ENCODE assay signal across 8 cellular contexts in genomic region chr17:7838291-7839075, GRCh38. TPM values are rescaled to one million over a fixed set of nuclear protein-coding genes. Genes with fewer than 3 reads are reported as not detected.
DNase-seq lines count a peak whose midpoint lies in the region; ATAC-seq lines count a peak whose summit lies in the region.

No MANE protein-coding gene starts in this region.

- peaks cover 0 to 10% (median 0%) of the 10 kb centered on the region in 5 donors for H3K9me3 Mint-ChIP-seq in CD8-positive, alpha-beta memory T cell

- peaks cover 53% of the 10 kb centered on the region for H3K4me1 ChIP-seq in CD8-positive, alpha-beta memory T cell (ENCODE audit: insufficient read depth, low read length)
- H3K4me1 ChIP-seq in HUES64 (ENCODE audit: insufficient read depth, low read length): peaks cover 26% of the 10 kb centered on the region
- H3K4me1 ChIP-seq in mononuclear cell (ENCODE audit: insufficient read depth, low read length): peaks cover 72% of the 10 kb centered on the region

- peaks cover 0 to 20% of the 10 kb centered on the region in 2 donors for H3K27me3 Mint-ChIP-seq in CD8-positive, alpha-beta memory T cell

- peak overlapping the region; percentile 97 to 100 (median 99) for H3K27ac Mint-ChIP-seq in CD8-positive, alpha-beta memory T cell

- H3K27ac ChIP-seq in CD8-positive, alpha-beta memory T cell (ENCODE audit: low read depth, low read length): peak overlapping the region; percentile 6
- H3K27ac ChIP-seq in HUES64 (ENCODE audit: low read depth, low read length): peak overlapping the region; percentile 11; the same call in 1 of the 2 replicates

- H3K4me1 Mint-ChIP-seq in CD8-positive, alpha-beta memory T cell: peaks cover 64 to 73% (median 70%) of the 10 kb centered on the region in 3 donors

- no peaks in the 10 kb centered on the region for H3K27me3 ChIP-seq in CD8-positive, alpha-beta memory T cell (ENCODE audit: insufficient read depth, low read length, poor library complexity, severe bottlenecking)
- H3K27me3 ChIP-seq in HUES64 (ENCODE audit: insufficient read depth, low read length): peaks cover 30% of the 10 kb centered on the region
- no peaks in the 10 kb centered on the region for H3K27me3 ChIP-seq in mononuclear cell (ENCODE audit: insufficient read depth, low read length)

- peaks cover 0 to 48% (median 0%) of the 10 kb centered on the region in 3 donors for H3K36me3 Mint-ChIP-seq in CD8-positive, alpha-beta memory T cell

- CTCF ChIA-PET in CD8-positive, alpha-beta memory T cell (lab: Charles Lee): interaction anchor here (1.4 to 7.1 kb wide), 2 partner anchors 12 to 13 kb away, joined by 4 to 69 read pairs; no protein-coding TSS in a partner anchor

- ATAC-seq in GM21528 (IDR thresholded peaks at IDR 0.05; ENCODE audit: low FRiP score, unreplicated experiment): no peak
- ATAC-seq in activated CD4-positive, CD25-positive, alpha-beta regulatory T cell treated with anti-CD3 and anti-CD28 coated beads, Interleukin-2, amount 50 U/mL, for 24 hours: no peak
- no peak for ATAC-seq in GM21786 (IDR thresholded peaks at IDR 0.05; ENCODE audit: unreplicated experiment)

- no peaks in the 10 kb centered on the region for H3K36me3 ChIP-seq in CD8-positive, alpha-beta memory T cell (ENCODE audit: insufficient read depth, low read length)
- H3K36me3 ChIP-seq in HUES64 (ENCODE audit: insufficient read depth, low read length): no peaks in the 10 kb centered on the region

- WGBS in HUES64: 32% methylated on average over 6 of the region's 8 CpGs

- no peaks in the 10 kb centered on the region for H3K9me3 ChIP-seq in CD8-positive, alpha-beta memory T cell (ENCODE audit: low read length)
- H3K9me3 ChIP-seq in HUES64 (ENCODE audit: insufficient read depth, low read depth, low read length): no peaks in the 10 kb centered on the region
- no peaks in the 10 kb centered on the region for H3K9me3 ChIP-seq in mononuclear cell (ENCODE audit: low read depth, low read length)

- H3K9ac ChIP-seq in HUES64 (ENCODE audit: low read depth, low read length): no peak overlapping the region

- POLR2A ChIA-PET in CD8-positive, alpha-beta memory T cell (lab: Charles Lee): interaction anchor here (1.4 to 5.2 kb wide), 2 partner anchors 18 to 78 kb away, joined by 3 to 46 read pairs; partner anchors contain the start of genes CYB5D1, NAA38, RNF227 and TMEM88

- peak overlapping the region; percentile 2 for H3K4me3 ChIP-seq in CD8-positive, alpha-beta memory T cell (ENCODE audit: low read length)
- H3K4me3 ChIP-seq in HUES64 (ENCODE audit: low read length): peak overlapping the region; percentile 34
- H3K4me3 ChIP-seq in mononuclear cell (ENCODE audit: low read length): peak overlapping the region; percentile 34

- peak overlapping the region; percentile 29 to 76 (median 56) for H3K4me3 Mint-ChIP-seq in CD8-positive, alpha-beta memory T cell

- peak in 1 of 5 donors; percentile 44 for DNase-seq in CD8-positive, alpha-beta memory T cell
- DNase-seq in SHP77 (lab: John Stamatoyannopoulos, UW) (peak; percentile 48 to 80), ecto neural progenitor cell (ENCODE audit: low spot score) (peak; percentile 87)

RNA-seq across cellular contexts. Expression of gene KDM6B, which starts 4.5 kb away (rescaled TPM):
- total RNA-seq in CD8-positive, alpha-beta memory T cell: 10 to 100 TPM; 84.2 to 89.7 TPM
- 1.2 TPM for polyA plus RNA-seq in CD8-positive, alpha-beta memory T cell
- 9.3 TPM for polyA plus RNA-seq in HUES64 (2013, experiment 1 of 2)
- 10.8 TPM for polyA plus RNA-seq in HUES64 (2013, experiment 2 of 2)
- total RNA-seq in mononuclear cell: 88.1 TPM

RNA-seq across cellular contexts. Expression of gene TMEM88, which starts 16.4 kb away (rescaled TPM):
- total RNA-seq in CD8-positive, alpha-beta memory T cell: 1 to 10 TPM; 5.3 to 5.5 TPM
- polyA plus RNA-seq in CD8-positive, alpha-beta memory T cell: not detected
- 11.1 TPM for polyA plus RNA-seq in HUES64 (2013, experiment 1 of 2)
- polyA plus RNA-seq in HUES64 (2013, experiment 2 of 2): 13.9 TPM
- total RNA-seq in mononuclear cell: 8.5 TPM

RNA-seq across cellular contexts. Expression of gene NAA38, which starts 18.9 kb away (rescaled TPM):
- total RNA-seq in CD8-positive, alpha-beta memory T cell: 10 to 100 TPM; 58.2 to 65.0 TPM
- polyA plus RNA-seq in CD8-positive, alpha-beta memory T cell: 162 TPM
- polyA plus RNA-seq in HUES64 (2013, experiment 1 of 2): 49.8 TPM
- polyA plus RNA-seq in HUES64 (2013, experiment 2 of 2): 47.3 TPM
- 14.0 TPM for total RNA-seq in mononuclear cell

RNA-seq across cellular contexts. Expression of gene CYB5D1, which starts 19.3 kb away (rescaled TPM):
- total RNA-seq in CD8-positive, alpha-beta memory T cell: 10 to 100 TPM; 16.4 to 17.6 TPM
- 3.1 TPM for polyA plus RNA-seq in CD8-positive, alpha-beta memory T cell
- polyA plus RNA-seq in HUES64 (2013, experiment 1 of 2): 12.3 TPM
- polyA plus RNA-seq in HUES64 (2013, experiment 2 of 2): 8.8 TPM
- 8.8 TPM for total RNA-seq in mononuclear cell

RNA-seq across cellular contexts. Expression of gene CHD3, which starts 50.1 kb away (rescaled TPM):
- 100 to 1,000 TPM; 116 to 123 TPM for total RNA-seq in CD8-positive, alpha-beta memory T cell
- 20.1 TPM for polyA plus RNA-seq in CD8-positive, alpha-beta memory T cell
- polyA plus RNA-seq in HUES64 (2013, experiment 1 of 2): 23.9 TPM
- 24.9 TPM for polyA plus RNA-seq in HUES64 (2013, experiment 2 of 2)
- 96.4 TPM for total RNA-seq in mononuclear cell
